17 cellular contexts compared by ENCODE assay signal in genomic region chr9:113991714-113992113, GRCh38.
"Had no signal": no experiment of that assay in that cellular context is flagged by ENCODE, and none has a peak within 500 bp of the region (broad histone marks: within the 10 kb centered on the region; RNA-seq: fewer than 3 reads in every experiment).

No MANE protein-coding gene starts in this region.

- H3K4me3 ChIP-seq: left lung, tibial nerve had no signal

- H3K27me3 Mint-ChIP-seq: activated B cell treated with CpG ODN at 0.5 μM for 24 hours; activated CD4-positive, alpha-beta T cell treated with anti-CD3 and anti-CD28 coated beads for 36 hours; activated naive CD8-positive, alpha-beta T cell treated with anti-CD3 and anti-CD28 coated beads for 36 hours had no signal

- H3K27me3 ChIP-seq: foreskin keratinocyte, left lung, tibial nerve had no signal

- H3K27ac Mint-ChIP-seq: activated B cell treated with CpG ODN at 0.5 μM for 24 hours; activated CD4-positive, alpha-beta T cell treated with anti-CD3 and anti-CD28 coated beads for 36 hours; activated naive CD8-positive, alpha-beta T cell treated with anti-CD3 and anti-CD28 coated beads for 36 hours; nephron progenitor cell had no signal

- H3K9me3 Mint-ChIP-seq: activated B cell treated with CpG ODN at 0.5 μM for 24 hours; activated naive CD8-positive, alpha-beta T cell treated with anti-CD3 and anti-CD28 coated beads for 36 hours; nephron progenitor cell had no signal

- H3K27ac ChIP-seq: foreskin keratinocyte, left lung, tibial nerve had no signal

- H3K9me3 ChIP-seq: left lung, tibial nerve had no signal

- H3K4me1 ChIP-seq: foreskin keratinocyte had no signal

- DNase-seq: activated B cell treated with CpG ODN at 0.5 μM for 24 hours; activated CD4-positive, alpha-beta T cell treated with anti-CD3 and anti-CD28 coated beads for 36 hours; activated CD4-positive, alpha-beta T cell treated with anti-CD3 and anti-CD28 coated beads, Interleukin-2, amount 50 U/mL, for 48 hours; activated naive CD4-positive, alpha-beta T cell treated with Interleukin-2 at 50 U/mL for 16 hours; activated naive CD8-positive, alpha-beta T cell treated with anti-CD3 and anti-CD28 coated beads for 36 hours; activated T-cell treated with anti-CD3 and anti-CD28 coated beads, Interleukin-2, amount 50 U/mL, for 48 hours; amniotic stem cell; cortex of kidney; effector CD8-positive, alpha-beta T cell; midbrain; nephron progenitor cell; stimulated activated CD4-positive, alpha-beta T cell treated with anti-CD3 and anti-CD28 coated beads, Interleukin-4, amount 100 ng/mL, for 1 hour; stimulated activated naive CD4-positive, alpha-beta T cell treated with Interleukin-2 at 50 U/mL for 16 hours; T-helper 9 cell had no signal

- H3K36me3 ChIP-seq: left lung had no signal

- H3K4me3 Mint-ChIP-seq: activated B cell treated with CpG ODN at 0.5 μM for 24 hours; activated CD4-positive, alpha-beta T cell treated with anti-CD3 and anti-CD28 coated beads for 36 hours; activated naive CD8-positive, alpha-beta T cell treated with anti-CD3 and anti-CD28 coated beads for 36 hours; nephron progenitor cell had no signal

- H3K36me3 Mint-ChIP-seq: activated naive CD8-positive, alpha-beta T cell treated with anti-CD3 and anti-CD28 coated beads for 36 hours had no signal
